ENCODE assay signal across 35 cellular contexts in the genomic region with DNA sequence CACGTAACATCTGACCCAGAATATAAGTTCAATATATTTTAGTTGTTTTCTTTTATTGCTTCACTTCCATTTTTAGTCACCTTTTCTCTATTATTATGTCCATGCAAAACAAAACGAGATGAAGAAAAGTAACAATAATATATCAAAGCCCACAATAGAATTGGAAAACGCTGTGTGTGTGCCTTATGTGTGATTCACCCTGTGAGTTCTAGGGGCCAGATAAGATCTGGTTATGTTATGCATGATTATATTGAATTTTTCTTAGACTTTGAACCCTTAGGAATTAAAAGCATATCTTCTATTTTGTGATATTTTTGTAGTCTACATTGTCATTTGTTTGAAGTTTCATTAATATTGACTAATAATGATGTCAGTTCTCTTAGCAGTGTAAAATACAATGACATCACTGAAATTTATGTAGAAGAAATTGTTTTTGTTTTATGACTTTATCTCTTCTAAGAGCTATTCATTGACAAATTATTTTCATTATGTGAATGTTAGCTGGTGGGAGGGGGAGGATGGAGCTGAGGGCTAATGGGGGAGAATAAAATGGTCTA.
A peak's percentile ranks its signal among the peaks of the same experiment; 100 is the strongest.
DNase-seq lines count a peak whose midpoint lies in the region; ATAC-seq, FAIRE-seq and TF ChIP-seq lines count a peak whose summit lies in the region.
"Had no signal": no experiment of that assay in that cellular context is flagged by ENCODE, and none has a peak within 500 bp of the region (broad histone marks: within the 10 kb centered on the region; RNA-seq: fewer than 3 reads in every experiment).

No MANE protein-coding gene starts in this region.

- TF ChIP-seq CTCF in HepG2 (CRISPR knock-in tag; IDR thresholded peaks at IDR 0.05) (no peak), right lobe of liver (IDR thresholded peaks at IDR 0.05) (no peak), HEK293 (tag by site-specific recombination; IDR thresholded peaks at IDR 0.05) (no peak), K562 (IDR thresholded peaks at IDR 0.05 in 2 of 3, conservative IDR thresholded peaks at IDR 0.05 in 1 of 3; ENCODE audit: insufficient read depth in 2 of 3, low read depth in 1 of 3, low read length in 3 of 3) (no peak)

- intact Hi-C loops in HepG2 (cut with micrococcal nuclease; ENCODE audit: unreplicated experiment): no loop called here
- intact Hi-C loops in right lobe of liver (cut with DNase I): no loop called here
- intact Hi-C loops in K562 (cut with micrococcal nuclease): no loop called here

- ATAC-seq in HepG2 (no peak), right lobe of liver (no peak), K562 (no peak; the same call in 2 of the 3 replicates), GM19467 (IDR thresholded peaks at IDR 0.05; ENCODE audit: unreplicated experiment) (no peak), GM21619 (IDR thresholded peaks at IDR 0.05; ENCODE audit: unreplicated experiment) (no peak)
- ATAC-seq: A549; CD8-positive, alpha-beta T cell had no signal

- POLR2A ChIA-PET in HepG2 (lab: Yijun Ruan, JAX): no interaction called here
- POLR2A ChIA-PET in HEK293 (lab: Yijun Ruan, JAX): no interaction called here
- POLR2A ChIA-PET in K562 (lab: Yijun Ruan, JAX): interaction anchor here (2.8 kb wide), 1 partner anchor 12 kb away, joined by 12 read pairs; no protein-coding TSS in a partner anchor

- FAIRE-seq in HepG2 (lab: Jason Lieb, UNC): no peak
- FAIRE-seq in K562 (lab: Jason Lieb, UNC): no peak
- FAIRE-seq: A204.1, A549, D721Med had no signal

- H3K4me3 ChIP-seq in HepG2 (replicated peaks in 1 of 3; ENCODE audit: insufficient read depth in 1 of 3, low read depth in 2 of 3, low read length in 3 of 3): no peak overlapping the region
- H3K4me3 ChIP-seq in right lobe of liver: no peak overlapping the region
- H3K4me3 ChIP-seq in HEK293 (ENCODE audit: low read depth, low read length): no peak overlapping the region
- H3K4me3 ChIP-seq in K562: no peak overlapping the region
- H3K4me3 ChIP-seq: A549; BLaER1; BLaER1 treated with 17β-estradiol and CSF1 and Interleukin-3, amounts not matched to agents 10 nM and 100 nM had no signal

- H3K9me3 ChIP-seq in HepG2 (ENCODE audit: low read length) (peaks cover 16% of the 10 kb centered on the region), right lobe of liver (no peaks in the 10 kb centered on the region), HEK293 (ENCODE audit: control insufficient read depth, insufficient read depth, low read depth, low read length) (no peaks in the 10 kb centered on the region), K562 (replicated peaks; ENCODE audit: control insufficient read depth, insufficient read depth, low read depth, low read length) (peaks cover 4% of the 10 kb centered on the region; the same call in 1 of the 2 replicates)
- H3K9me3 ChIP-seq: A549; BE2C; BLaER1; BLaER1 treated with 17β-estradiol and CSF1 and Interleukin-3, amounts not matched to agents 10 nM and 100 nM; Caco-2 had no signal

- in situ Hi-C loops in HepG2 (cut with HindIII; ENCODE audit: extremely low pct_ligation_motif_present, low pct_unique_long_range_greater_than_20kb): no loop called here
- in situ Hi-C loops in K562 (cut with MboI): no loop called here

- no peaks in the 10 kb centered on the region for H3K36me3 ChIP-seq in HepG2 (replicated peaks in 1 of 2; ENCODE audit: control insufficient read depth in 1 of 2, insufficient read depth in 2 of 2, low read length in 2 of 2)
- H3K36me3 ChIP-seq in right lobe of liver: no peaks in the 10 kb centered on the region
- no peaks in the 10 kb centered on the region for H3K36me3 ChIP-seq in HEK293 (ENCODE audit: control insufficient read depth in 2 of 2, insufficient read depth in 1 of 2, low read length in 2 of 2)
- no peaks in the 10 kb centered on the region for H3K36me3 ChIP-seq in K562 (ENCODE audit: control insufficient read depth, insufficient read depth, low read length)
- H3K36me3 ChIP-seq: BE2C; BLaER1; BLaER1 treated with 17β-estradiol and CSF1 and Interleukin-3, amounts not matched to agents 10 nM and 100 nM had no signal

- H3K9ac ChIP-seq in HepG2 (ENCODE audit: insufficient read depth, low read depth, low read length) (no peak overlapping the region), K562 (ENCODE audit: insufficient read depth in 1 of 2, low read depth in 2 of 2, low read length in 2 of 2) (no peak overlapping the region)
- H3K9ac ChIP-seq: BLaER1; BLaER1 treated with 17β-estradiol and CSF1 and Interleukin-3, amounts not matched to agents 10 nM and 100 nM had no signal

- H3K27me3 ChIP-seq in HepG2 (ENCODE audit: control insufficient read depth in 1 of 2, insufficient read depth in 2 of 2, low read length in 2 of 2) (no peaks in the 10 kb centered on the region), right lobe of liver (no peaks in the 10 kb centered on the region), K562 (ENCODE audit: control insufficient read depth in 2 of 2, insufficient read depth in 2 of 2, low read length in 2 of 2) (no peaks in the 10 kb centered on the region)
- H3K27me3 ChIP-seq: BE2C; BLaER1; BLaER1 treated with 17β-estradiol and CSF1 and Interleukin-3, amounts not matched to agents 10 nM and 100 nM had no signal

- BruUV-seq in HepG2 (replicated peaks; lab: Mats Ljungman, UMichigan) (no TSS peak), K562 (replicated peaks; lab: Mats Ljungman, UMichigan) (no TSS peak)

- no peaks in the 10 kb centered on the region for H3K4me1 ChIP-seq in HepG2 (ENCODE audit: insufficient read depth, low read length)
- no peaks in the 10 kb centered on the region for H3K4me1 ChIP-seq in right lobe of liver
- H3K4me1 ChIP-seq in HEK293 (ENCODE audit: control insufficient read depth, insufficient read depth, low read length): no peaks in the 10 kb centered on the region
- H3K4me1 ChIP-seq in K562 (replicated peaks in 1 of 2; ENCODE audit: control insufficient read depth in 2 of 2, insufficient read depth in 2 of 2, low read length in 2 of 2): peaks cover 0 to 25% of the 10 kb centered on the region in 2 experiments; a peak in 3 of 5 replicates
- H3K4me1 ChIP-seq: A549; BE2C; BLaER1; BLaER1 treated with 17β-estradiol and CSF1 and Interleukin-3, amounts not matched to agents 10 nM and 100 nM; Caco-2 had no signal

- WGBS in HepG2 (ENCODE audit: low lambda C conversion rate): under 1% methylated on average over 3 of the region's 3 CpGs
- WGBS in right lobe of liver (ENCODE audit: insufficient coverage, low coverage, low lambda C conversion rate, missing lambda C conversion rate): 41% methylated on average over 3 of the region's 3 CpGs
- WGBS in K562 (ENCODE audit: insufficient coverage, low coverage, missing lambda C conversion rate): 35% methylated on average over 3 of the region's 3 CpGs

- TF ChIP-seq EP300 in HepG2 (IDR thresholded peaks at IDR 0.05; ENCODE audit: low read depth in 2 of 2, low read length in 2 of 2) (no peak), HepG2 (CRISPR knock-in tag; IDR thresholded peaks at IDR 0.05; ENCODE audit: borderline replicate concordance) (no peak), K562 (IDR thresholded peaks at IDR 0.05; ENCODE audit: low read length) (no peak)

- H3K9me1 ChIP-seq in K562 (ENCODE audit: control insufficient read depth, insufficient read depth, low read length): no peaks in the 10 kb centered on the region

- TF ChIP-seq POLR2A in HepG2 (IDR thresholded peaks at IDR 0.05; ENCODE audit: insufficient read depth in 1 of 2, low read depth in 2 of 2, low read length in 2 of 2) (no peak), right lobe of liver (IDR thresholded peaks at IDR 0.05) (no peak), K562 (conservative IDR thresholded peaks at IDR 0.05) (no peak)

- DNase-seq in HepG2 (ENCODE audit: low spot score): no peak
- no peak for DNase-seq in right lobe of liver
- no peak for DNase-seq in K562 (ENCODE audit: extremely low read depth in 1 of 4, low spot score in 3 of 4)
- DNase-seq in iris pigment epithelial cell (ENCODE audit: low read depth): peak; percentile 16
- no peak for DNase-seq in NCI-H345 (lab: John Stamatoyannopoulos, UW)
- DNase-seq: 8988T; ACHN; AML-193; BE2C; C1 segment of cervical spinal cord; Caco-2; Calu3; CD4-positive, alpha-beta memory T cell; CD4-positive, alpha-beta T cell; CD4-positive, CD25-positive, alpha-beta regulatory T cell; CD8-positive, alpha-beta memory T cell; CD8-positive, alpha-beta T cell; COR-L47; DMS 273 treated with DMSO at 0.1 percent for 48 hours; DMS153; DMS53; DMS79; DMS79 treated with DMSO at 0.1 percent for 48 hours; DND-41; EL had no signal

- H4K20me1 ChIP-seq in HepG2 (ENCODE audit: insufficient read depth, low read length): no peaks in the 10 kb centered on the region
- no peaks in the 10 kb centered on the region for H4K20me1 ChIP-seq in K562 (replicated peaks; ENCODE audit: control insufficient read depth, insufficient read depth, low read length)
- H4K20me1 ChIP-seq: BLaER1; BLaER1 treated with 17β-estradiol and CSF1 and Interleukin-3, amounts not matched to agents 10 nM and 100 nM had no signal

- H3K4me2 ChIP-seq in HepG2 (ENCODE audit: low read depth, low read length): no peak overlapping the region
- H3K4me2 ChIP-seq in K562 (ENCODE audit: insufficient read depth, low read length): no peak overlapping the region
- H3K4me2 ChIP-seq: A549; BLaER1; BLaER1 treated with 17β-estradiol and CSF1 and Interleukin-3, amounts not matched to agents 10 nM and 100 nM had no signal

- TF ChIP-seq RAD21 in HepG2 (CRISPR knock-in tag; IDR thresholded peaks at IDR 0.05) (no peak), K562 (CRISPR knock-in tag; conservative IDR thresholded peaks at IDR 0.05 in 1 of 2, IDR thresholded peaks at IDR 0.05 in 1 of 2) (no peak)

- H3K27ac ChIP-seq in HepG2 (ENCODE audit: extremely low read length, insufficient read depth, low read length) (no peak overlapping the region), right lobe of liver (no peak overlapping the region), HEK293 (ENCODE audit: extremely low read depth, low read depth, low read length) (no peak overlapping the region), K562 (ENCODE audit: extremely low read depth, low read depth, low read length) (no peak overlapping the region)
- H3K27ac ChIP-seq: 22Rv1; A549; BLaER1; BLaER1 treated with 17β-estradiol and CSF1 and Interleukin-3, amounts not matched to agents 10 nM and 100 nM; C4-2B had no signal

- H2AFZ ChIP-seq in HepG2 (ENCODE audit: low read length) (no peak overlapping the region), K562 (ENCODE audit: low read depth, low read length) (0 out of 2 replicates have a peak overlapping the region, but pooled peaks have one; percentile 1)

- no peaks in the 10 kb centered on the region for H3K79me2 ChIP-seq in HepG2 (ENCODE audit: insufficient read depth, low read length)
- H3K79me2 ChIP-seq in K562 (ENCODE audit: control insufficient read depth, insufficient read depth, low read length): no peaks in the 10 kb centered on the region

- CTCF ChIA-PET in HepG2 (lab: Yijun Ruan, JAX; ENCODE audit: low intra/inter-chr PET ratio, low total read pairs) (no interaction called here), HEK293 (lab: Yijun Ruan, JAX) (no interaction called here), K562 (lab: Yijun Ruan, JAX; ENCODE audit: low intra/inter-chr PET ratio) (no interaction called here)

TF ChIP-seq in HepG2, 621 proteins besides CTCF, POLR2A, EP300 and RAD21 (continues in another document):
- no peak for TF ChIP-seq IRX3 (CRISPR knock-in tag; IDR thresholded peaks at IDR 0.05; ENCODE audit: borderline replicate concordance, low read depth)

TF ChIP-seq in HEK293, 187 proteins besides CTCF, POLR2A, EP300 and RAD21 (continues in another document):
- TF ChIP-seq ZNF837 (tag by site-specific recombination; IDR thresholded peaks at IDR 0.05): no peak

TF ChIP-seq in K562, 482 proteins besides CTCF, POLR2A, EP300 and RAD21 (continues in another document):
- peak; percentile 50; the same call in 1 of the 2 replicates for TF ChIP-seq ARID1B (IDR thresholded peaks at IDR 0.05)

Comparison
In these comparisons a context has a peak if more than half of its experiments do, and no peak if none do; other contexts are left out.
1. Of the 241 proteins assayed by ChIP-seq in both HepG2 and K562: peak only in HepG2: none; only in K562: DPF2, FOSL1 and JUND; in both: none; in neither: 235; mixed calls (peak in some experiments, not most) for 3.